19 cellular contexts compared by ENCODE assay signal in the genomic region with DNA sequence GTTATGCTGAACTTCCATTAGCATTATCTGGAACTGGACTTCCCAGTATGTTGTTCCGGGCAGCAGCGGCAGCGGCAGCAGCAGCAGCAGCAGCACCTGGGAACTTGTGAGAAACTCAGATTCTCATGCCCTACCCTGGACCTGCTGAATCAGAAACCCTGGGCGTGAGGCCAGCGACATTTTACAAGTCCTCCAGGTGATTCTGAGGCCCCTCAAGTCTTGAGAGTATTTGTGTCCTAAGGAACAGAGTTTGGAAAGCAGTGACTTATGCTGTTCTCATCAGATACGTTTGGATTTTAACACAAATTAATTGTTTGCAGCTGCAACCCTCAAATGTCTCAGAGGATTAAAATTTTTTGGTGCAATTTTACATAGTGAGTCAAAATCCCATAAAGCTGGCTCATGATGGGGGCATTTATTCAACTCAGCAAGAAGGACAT.
DNase-seq lines count a peak whose midpoint lies in the region; FAIRE-seq and TF ChIP-seq lines count a peak whose summit lies in the region.
"Had no signal": no experiment of that assay in that cellular context is flagged by ENCODE, and none has a peak within 500 bp of the region (broad histone marks: within the 10 kb centered on the region; RNA-seq: fewer than 3 reads in every experiment).

No MANE protein-coding gene starts in this region.

- intact Hi-C loops in ascending aorta (cut with DNase I), result no loop called here

- H3K36me3 ChIP-seq in astrocyte (ENCODE audit: insufficient read depth, low read length), result no peaks in the 10 kb centered on the region
- H3K36me3 ChIP-seq in BE2C, result no peaks in the 10 kb centered on the region
- no peaks in the 10 kb centered on the region for H3K36me3 ChIP-seq in ascending aorta
- H3K36me3 ChIP-seq: adrenal gland, esophagus squamous epithelium had no signal

- POLR2A ChIA-PET in AG04449 (lab: Yijun Ruan, JAX), result interaction anchor here (0.8 to 2.5 kb wide), 2 partner anchors 37 to 46 kb away, joined by 3 to 13 read pairs; no protein-coding TSS in a partner anchor

- H3K4me3 ChIP-seq in AG04449 (ENCODE audit: low read depth, low read length) (no peak overlapping the region), astrocyte (ENCODE audit: insufficient read depth, low read depth, low read length) (no peak overlapping the region), BE2C (ENCODE audit: low read depth, low read length) (no peak overlapping the region), ascending aorta (no peak overlapping the region)
- H3K4me3 ChIP-seq: A549, adrenal gland, esophagus squamous epithelium had no signal

- no peaks in the 10 kb centered on the region for H3K9me3 ChIP-seq in astrocyte (ENCODE audit: insufficient read depth, low read depth, low read length)
- H3K9me3 ChIP-seq in BE2C, result no peaks in the 10 kb centered on the region
- H3K9me3 ChIP-seq in ascending aorta, result no peaks in the 10 kb centered on the region
- H3K9me3 ChIP-seq: A549, adrenal gland, esophagus squamous epithelium had no signal

- H2AFZ ChIP-seq in astrocyte (ENCODE audit: low read depth, low read length), result no peak overlapping the region

- H3K9ac ChIP-seq in astrocyte (ENCODE audit: low read length), result no peak overlapping the region

- peaks cover 12% of the 10 kb centered on the region for H3K27me3 Mint-ChIP-seq in astrocyte (ENCODE audit: low read depth, unreplicated experiment)
- H3K27me3 Mint-ChIP-seq: activated CD4-positive, alpha-beta T cell treated with anti-CD3 and anti-CD28 coated beads, Interleukin-2, amount 10 ng/mL, durations not matched to agents 24 days and 14 days had no signal

- H3K9me3 Mint-ChIP-seq in astrocyte (ENCODE audit: unreplicated experiment), result no peaks in the 10 kb centered on the region
- H3K9me3 Mint-ChIP-seq: activated CD4-positive, alpha-beta T cell treated with anti-CD3 and anti-CD28 coated beads, Interleukin-2, amount 10 ng/mL, durations not matched to agents 24 days and 14 days; activated T-cell treated with anti-CD3 and anti-CD28 coated beads, Interleukin-2, amount 50 U/mL, for 72 hours had no signal

- H3K79me2 ChIP-seq in astrocyte (ENCODE audit: insufficient read depth, low read length), result no peaks in the 10 kb centered on the region

- no peaks in the 10 kb centered on the region for H3K4me1 Mint-ChIP-seq in astrocyte (ENCODE audit: low read depth, unreplicated experiment)
- H3K4me1 Mint-ChIP-seq: activated CD4-positive, alpha-beta T cell treated with anti-CD3 and anti-CD28 coated beads, Interleukin-2, amount 10 ng/mL, durations not matched to agents 24 days and 14 days had no signal

- CTCF ChIA-PET in AG04449 (lab: Yijun Ruan, JAX), result no interaction called here

- H3K27ac Mint-ChIP-seq in astrocyte (ENCODE audit: unreplicated experiment), result no peak overlapping the region
- H3K27ac Mint-ChIP-seq: activated CD4-positive, alpha-beta T cell treated with anti-CD3 and anti-CD28 coated beads, Interleukin-2, amount 10 ng/mL, durations not matched to agents 24 days and 14 days; activated T-cell treated with anti-CD3 and anti-CD28 coated beads, Interleukin-2, amount 50 U/mL, for 72 hours had no signal

- TF ChIP-seq CTCF in AG04449 (IDR thresholded peaks at IDR 0.05; ENCODE audit: insufficient read depth, low read length, missing control alignments) (no peak), astrocyte (IDR thresholded peaks at IDR 0.05; ENCODE audit: insufficient read depth, low read depth, low read length) (no peak), BE2C (IDR thresholded peaks at IDR 0.05; ENCODE audit: low read depth, low read length) (no peak), ascending aorta (IDR thresholded peaks at IDR 0.05) (no peak)

- H3K4me2 ChIP-seq in astrocyte (ENCODE audit: low read length), result peak overlapping the region; percentile 25
- H3K4me2 ChIP-seq: A549 had no signal

- DNase-seq in AG04449 (ENCODE audit: low read depth, low spot score) (peak; percentile 34), HS-27A (ENCODE audit: low read depth) (peak; percentile 84), astrocyte (ENCODE audit: low read depth) (peak; percentile 95), kidney tubule cell (ENCODE audit: low spot score) (peak; percentile 4), DMS153 treated with DMSO at 0.1 percent for 48 hours (lab: John Stamatoyannopoulos, UW; ENCODE audit: unreplicated experiment) (no peak), BE2C (no peak), NCI-H1417 treated with DMSO at 0.1 percent for 48 hours (lab: John Stamatoyannopoulos, UW) (no peak), ascending aorta (ENCODE audit: low spot score in 2 of 2) (no peak)
- DNase-seq: activated CD4-positive, alpha-beta T cell treated with anti-CD3 and anti-CD28 coated beads, Interleukin-2, amount 10 ng/mL, durations not matched to agents 24 days and 14 days; activated T-cell treated with anti-CD3 and anti-CD28 coated beads, Interleukin-2, amount 50 U/mL, for 72 hours; adrenal gland; dermis blood vessel endothelial cell; esophagus squamous epithelium; NCI-H2081; NCI-H774; SHP77; stimulated activated CD4-positive, alpha-beta T cell treated with anti-CD3 and anti-CD28 coated beads, Interleukin-2, amount 100 ng/mL, for 48 hours had no signal

- H3K36me3 Mint-ChIP-seq in astrocyte (ENCODE audit: low read depth, unreplicated experiment), result no peaks in the 10 kb centered on the region

- H3K27me3 ChIP-seq in astrocyte (ENCODE audit: insufficient read depth, low read length) (no peaks in the 10 kb centered on the region), BE2C (no peaks in the 10 kb centered on the region), ascending aorta (no peaks in the 10 kb centered on the region)

- FAIRE-seq in astrocyte (lab: Jason Lieb, UNC), result no peak
- FAIRE-seq: A549, D721Med had no signal

- no peak overlapping the region for H3K4me3 Mint-ChIP-seq in astrocyte (ENCODE audit: unreplicated experiment)
- H3K4me3 Mint-ChIP-seq: activated CD4-positive, alpha-beta T cell treated with anti-CD3 and anti-CD28 coated beads, Interleukin-2, amount 10 ng/mL, durations not matched to agents 24 days and 14 days; activated T-cell treated with anti-CD3 and anti-CD28 coated beads, Interleukin-2, amount 50 U/mL, for 72 hours had no signal

- H3K27ac ChIP-seq in astrocyte (ENCODE audit: low read depth, low read length), result peak overlapping the region; percentile 64
- no peak overlapping the region for H3K27ac ChIP-seq in ascending aorta
- H3K27ac ChIP-seq: A549, adrenal gland, esophagus squamous epithelium had no signal

- H4K20me1 ChIP-seq in astrocyte (ENCODE audit: insufficient read depth, low read length), result no peaks in the 10 kb centered on the region

- peaks cover 32% of the 10 kb centered on the region for H3K4me1 ChIP-seq in astrocyte (ENCODE audit: insufficient read depth, low read length)
- peaks cover 8% of the 10 kb centered on the region; the same call in 1 of the 2 replicates for H3K4me1 ChIP-seq in BE2C
- H3K4me1 ChIP-seq in ascending aorta, result no peaks in the 10 kb centered on the region
- H3K4me1 ChIP-seq: A549, adrenal gland had no signal

Comparison
In these comparisons a context has a peak if more than half of its experiments do, and no peak if none do; other contexts are left out.
1. DNase-seq: peak in AG04449 (single experiment), HS-27A (single experiment), astrocyte (single experiment) and kidney tubule cell (single experiment); none in DMS153 treated with DMSO at 0.1 percent for 48 hours (single experiment), BE2C (single experiment), NCI-H1417 treated with DMSO at 0.1 percent for 48 hours (single experiment) and ascending aorta (0 of 2).